Comparison of ENCODE assay signal across 12 cellular contexts in genomic region chr10:60123668-60124067, GRCh38.
DNase-seq lines count a peak whose midpoint lies in the region; ATAC-seq and TF ChIP-seq lines count a peak whose summit lies in the region.
"Had no signal": no experiment of that assay in that cellular context is flagged by ENCODE, and none has a peak within 500 bp of the region (broad histone marks: within the 10 kb centered on the region; RNA-seq: fewer than 3 reads in every experiment).

No MANE protein-coding gene starts in this region.

- TF ChIP-seq CTCF in heart right ventricle (IDR thresholded peaks at IDR 0.05) = no peak
- TF ChIP-seq CTCF in uterus (IDR thresholded peaks at IDR 0.05) = no peak

- H3K27me3 Mint-ChIP-seq in stimulated activated naive CD8-positive, alpha-beta T cell treated with anti-CD3 and anti-CD28 coated beads, Interleukin-15, amount 100 ng/mL, for 72 hours = no peaks in the 10 kb centered on the region
- H3K27me3 Mint-ChIP-seq: activated naive CD8-positive, alpha-beta T cell treated with anti-CD3 and anti-CD28 coated beads, Interleukin-2, amount 10 ng/mL, durations not matched to agents 7 days and 5 days had no signal

- H3K4me1 ChIP-seq in heart right ventricle = peaks cover 3 to 22% (median 9%) of the 10 kb centered on the region in 9 donors
- H3K4me1 ChIP-seq in uterus = no peaks in the 10 kb centered on the region

- no peak overlapping the region for H3K4me3 Mint-ChIP-seq in stimulated activated naive CD8-positive, alpha-beta T cell treated with anti-CD3 and anti-CD28 coated beads, Interleukin-15, amount 100 ng/mL, for 72 hours
- H3K4me3 Mint-ChIP-seq: activated naive CD8-positive, alpha-beta T cell treated with anti-CD3 and anti-CD28 coated beads, Interleukin-2, amount 10 ng/mL, durations not matched to agents 7 days and 5 days; natural killer cell had no signal

- ATAC-seq in heart right ventricle (peak in 4 of 8 donors; percentile 21 to 32 (median 30)), Right ventricle myocardium inferior (no peak)
- no peak for ATAC-seq in stimulated activated naive CD8-positive, alpha-beta T cell treated with anti-CD3 and anti-CD28 coated beads, Interleukin-15, amount 100 ng/mL, for 72 hours
- ATAC-seq: natural killer cell had no signal

- H3K4me3 ChIP-seq in heart right ventricle (no peak overlapping the region), uterus (no peak overlapping the region)
- H3K4me3 ChIP-seq: dorsolateral prefrontal cortex had no signal

- TF ChIP-seq POLR2A in uterus (IDR thresholded peaks at IDR 0.05) = no peak

- no peak for DNase-seq in heart right ventricle
- no peak for DNase-seq in Right ventricle myocardium inferior (ENCODE audit: missing footprints)
- DNase-seq in dermis blood vessel endothelial cell = peak; percentile 7
- peak; percentile 9 for DNase-seq in myocyte (ENCODE audit: low read depth)
- DNase-seq in uterus = no peak
- no peak for DNase-seq in iPS-NIHi11 (ENCODE audit: low spot score)
- no peak for DNase-seq in stimulated activated naive CD8-positive, alpha-beta T cell treated with anti-CD3 and anti-CD28 coated beads, Interleukin-15, amount 100 ng/mL, for 72 hours
- no peak for DNase-seq in DMS153 (lab: John Stamatoyannopoulos, UW)
- DNase-seq: activated naive CD8-positive, alpha-beta T cell treated with anti-CD3 and anti-CD28 coated beads, Interleukin-2, amount 10 ng/mL, durations not matched to agents 7 days and 5 days; dorsolateral prefrontal cortex; MM.1S; natural killer cell had no signal

- peaks cover 0 to 10% (median 0%) of the 10 kb centered on the region in 11 donors for H3K9me3 ChIP-seq in heart right ventricle
- H3K9me3 ChIP-seq in uterus = no peaks in the 10 kb centered on the region

- 37 to 44% methylated on average over 2 of the region's 2 CpGs for WGBS in heart right ventricle, 2 donors

- H3K4me1 Mint-ChIP-seq in stimulated activated naive CD8-positive, alpha-beta T cell treated with anti-CD3 and anti-CD28 coated beads, Interleukin-15, amount 100 ng/mL, for 72 hours = no peaks in the 10 kb centered on the region
- H3K4me1 Mint-ChIP-seq: activated naive CD8-positive, alpha-beta T cell treated with anti-CD3 and anti-CD28 coated beads, Interleukin-2, amount 10 ng/mL, durations not matched to agents 7 days and 5 days; natural killer cell had no signal

- intact Hi-C loops in heart right ventricle (cut with DNase I) (loop anchor here in 1 of 10 donors (5.0 kb wide), 1 partner anchor 64 kb away; no protein-coding TSS in a partner anchor), Right ventricle myocardium inferior (cut with DNase I) (loop anchor here (5.0 kb wide), 1 partner anchor 64 kb away; no protein-coding TSS in a partner anchor), uterus (cut with DNase I; ENCODE audit: low total_unique reads) (no loop called here)

- no peaks in the 10 kb centered on the region for H3K9me3 Mint-ChIP-seq in stimulated activated naive CD8-positive, alpha-beta T cell treated with anti-CD3 and anti-CD28 coated beads, Interleukin-15, amount 100 ng/mL, for 72 hours
- H3K9me3 Mint-ChIP-seq: activated naive CD8-positive, alpha-beta T cell treated with anti-CD3 and anti-CD28 coated beads, Interleukin-2, amount 10 ng/mL, durations not matched to agents 7 days and 5 days; natural killer cell had no signal

- H3K27me3 ChIP-seq in heart right ventricle (no peaks in the 10 kb centered on the region), uterus (no peaks in the 10 kb centered on the region)
- H3K27me3 ChIP-seq: dorsolateral prefrontal cortex had no signal

- H3K27ac Mint-ChIP-seq in stimulated activated naive CD8-positive, alpha-beta T cell treated with anti-CD3 and anti-CD28 coated beads, Interleukin-15, amount 100 ng/mL, for 72 hours = no peak overlapping the region
- H3K27ac Mint-ChIP-seq: activated naive CD8-positive, alpha-beta T cell treated with anti-CD3 and anti-CD28 coated beads, Interleukin-2, amount 10 ng/mL, durations not matched to agents 7 days and 5 days; natural killer cell had no signal

- peak overlapping the region in 8 of 10 donors; percentile 33 to 65 (median 54) for H3K27ac ChIP-seq in heart right ventricle
- H3K27ac ChIP-seq in uterus = peak overlapping the region; percentile 36 to 64

- H3K36me3 ChIP-seq in heart right ventricle (peaks cover 0 to 23% (median 0%) of the 10 kb centered on the region in 9 donors), uterus (no peaks in the 10 kb centered on the region)

Comparison
In these comparisons a context has a peak if more than half of its experiments do, and no peak if none do; other contexts are left out.
1. DNase-seq: peak in dermis blood vessel endothelial cell (single experiment) and myocyte (single experiment); none in heart right ventricle (0 of 2), Right ventricle myocardium inferior (single experiment), uterus (0 of 2), iPS-NIHi11 (single experiment), stimulated activated naive CD8-positive, alpha-beta T cell treated with anti-CD3 and anti-CD28 coated beads, Interleukin-15, amount 100 ng/mL, for 72 hours (0 of 2) and DMS153 (single experiment).